1 cellular context compared by ENCODE assay signal in the genomic region with DNA sequence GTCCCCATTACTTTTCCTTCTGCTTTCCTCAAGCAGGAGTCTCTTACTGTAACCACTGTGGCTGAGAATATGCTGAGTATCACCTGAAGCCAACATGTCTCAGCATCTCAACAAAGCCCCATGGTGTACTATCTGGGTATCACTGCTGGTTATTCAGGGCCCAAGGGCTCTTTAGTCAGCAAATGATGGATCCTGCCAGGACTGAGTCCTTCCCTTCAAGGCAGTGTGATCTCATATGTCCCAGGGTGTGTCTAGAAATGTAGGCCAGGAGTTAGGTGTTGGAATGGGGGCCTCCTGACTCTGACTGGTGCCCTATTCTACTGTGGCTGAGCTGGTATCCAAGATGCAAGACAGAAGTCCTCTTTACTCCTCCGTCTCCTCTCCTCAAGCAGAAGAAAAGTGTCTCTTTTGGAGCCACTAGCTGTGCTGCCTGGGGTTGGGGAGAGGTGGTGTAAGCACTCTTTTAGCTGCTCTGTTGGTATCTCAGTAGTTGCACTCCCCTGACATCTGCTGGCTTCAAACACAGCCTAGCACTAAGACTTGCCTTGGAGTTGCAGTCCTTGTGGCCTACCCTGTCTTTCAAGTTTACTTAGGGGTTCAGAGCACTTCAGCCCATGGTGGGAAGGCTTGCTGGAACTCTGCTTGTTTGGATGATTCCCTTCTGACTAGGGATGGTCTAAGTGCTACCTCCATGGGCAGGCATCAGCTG.
TF ChIP-seq lines count a peak whose summit lies in the region.

No MANE protein-coding gene starts in this region.

TF ChIP-seq in H1, 55 proteins besides CTCF, POLR2A, EP300 and RAD21:
- TF ChIP-seq ZNF274 (IDR thresholded peaks at IDR 0.05; ENCODE audit: borderline replicate concordance, extremely low read depth, low read length) (no peak), FOSL1 (IDR thresholded peaks at IDR 0.05; ENCODE audit: insufficient read depth, low read depth, low read length) (no peak), SP1 (IDR thresholded peaks at IDR 0.05; ENCODE audit: low read depth, low read length) (no peak), TBP (IDR thresholded peaks at IDR 0.05; ENCODE audit: low read depth, low read length) (no peak), CHD7 (IDR thresholded peaks at IDR 0.05; ENCODE audit: insufficient replicate concordance, low read length) (no peak), CBX5 (IDR thresholded peaks at IDR 0.05; ENCODE audit: low read depth, low read length) (no peak), TAF7 (optimal IDR thresholded peaks at IDR 0.05; ENCODE audit: borderline replicate concordance, low read depth, low read length) (no peak), POLR2AphosphoS5 (IDR thresholded peaks at IDR 0.05; ENCODE audit: low read depth, low read length) (no peak), JUND (IDR thresholded peaks at IDR 0.05; ENCODE audit: low read length) (no peak), MAFK (IDR thresholded peaks at IDR 0.05; ENCODE audit: low read depth, low read length) (no peak), GABPA (IDR thresholded peaks at IDR 0.05; ENCODE audit: borderline replicate concordance, insufficient read depth, low read length) (no peak), BACH1 (IDR thresholded peaks at IDR 0.05; ENCODE audit: low read length) (no peak), PHF8 (conservative IDR thresholded peaks at IDR 0.05; ENCODE audit: low read depth, low read length) (no peak)
TF ChIP-seq in H1: peak in this region for 0.
